Comparison of ENCODE assay signal across 13 cellular contexts in genomic region chr18:51275712-51276473, GRCh38.
DNase-seq lines count a peak whose midpoint lies in the region; ATAC-seq and TF ChIP-seq lines count a peak whose summit lies in the region.
"Had no signal": no experiment of that assay in that cellular context is flagged by ENCODE, and none has a peak within 500 bp of the region (broad histone marks: within the 10 kb centered on the region; RNA-seq: fewer than 3 reads in every experiment).

No MANE protein-coding gene starts in this region.

- no peaks in the 10 kb centered on the region for H3K79me2 ChIP-seq in neural progenitor cell (ENCODE audit: low read depth)

- H4K20me1 ChIP-seq in neural progenitor cell (ENCODE audit: low read depth): no peaks in the 10 kb centered on the region

- no peaks in the 10 kb centered on the region for H3K9me3 ChIP-seq in BE2C
- H3K9me3 ChIP-seq in body of pancreas: no peaks in the 10 kb centered on the region
- no peaks in the 10 kb centered on the region for H3K9me3 ChIP-seq in neural progenitor cell (ENCODE audit: low read depth)

- intact Hi-C loops in body of pancreas (cut with DNase I): no loop called here

- ATAC-seq in body of pancreas: no peak
- ATAC-seq in GM18868 (IDR thresholded peaks at IDR 0.05; ENCODE audit: unreplicated experiment): no peak
- ATAC-seq: activated T-helper 17 cell treated with anti-CD3 and anti-CD28 coated beads, Interleukin-2, amount 50 U/mL, for 72 hours had no signal

- no peak overlapping the region for H3K27ac Mint-ChIP-seq in activated T-cell treated with anti-CD3 and anti-CD28 coated beads, Interleukin-2, amount 50 U/mL, for 24 hours
- H3K27ac Mint-ChIP-seq in neural progenitor cell: no peak overlapping the region
- H3K27ac Mint-ChIP-seq: activated T-helper 17 cell treated with anti-CD3 and anti-CD28 coated beads, Interleukin-2, amount 50 U/mL, for 72 hours had no signal

- H3K36me3 ChIP-seq in BE2C: no peaks in the 10 kb centered on the region
- H3K36me3 ChIP-seq in body of pancreas (replicated peaks in 1 of 2; ENCODE audit: insufficient read depth in 1 of 2, low read depth in 2 of 2): no peaks in the 10 kb centered on the region
- H3K36me3 ChIP-seq in neural progenitor cell: no peaks in the 10 kb centered on the region

- no peaks in the 10 kb centered on the region for H3K27me3 ChIP-seq in BE2C
- H3K27me3 ChIP-seq in body of pancreas: no peaks in the 10 kb centered on the region
- no peaks in the 10 kb centered on the region for H3K27me3 ChIP-seq in neural progenitor cell

- H3K4me3 ChIP-seq in BE2C (ENCODE audit: low read depth, low read length): no peak overlapping the region
- no peak overlapping the region for H3K4me3 ChIP-seq in body of pancreas
- no peak overlapping the region for H3K4me3 ChIP-seq in neural progenitor cell

- H3K4me3 Mint-ChIP-seq in activated T-cell treated with anti-CD3 and anti-CD28 coated beads, Interleukin-2, amount 50 U/mL, for 24 hours: no peak overlapping the region
- no peak overlapping the region for H3K4me3 Mint-ChIP-seq in neural progenitor cell
- H3K4me3 Mint-ChIP-seq: activated T-helper 17 cell treated with anti-CD3 and anti-CD28 coated beads, Interleukin-2, amount 50 U/mL, for 72 hours had no signal

- 55 to 67% methylated on average over 5 to 6 of the region's 6 CpGs for WGBS in body of pancreas, 2 donors

- no peaks in the 10 kb centered on the region for H3F3A ChIP-seq in neural progenitor cell (ENCODE audit: low read depth)

- no peak overlapping the region for H3K27ac ChIP-seq in body of pancreas
- H3K27ac ChIP-seq in neural progenitor cell: no peak overlapping the region

- no peak for TF ChIP-seq POLR2A in body of pancreas (IDR thresholded peaks at IDR 0.05)

- H3K9ac ChIP-seq in neural progenitor cell: no peak overlapping the region

- H3K4me1 Mint-ChIP-seq in activated T-cell treated with anti-CD3 and anti-CD28 coated beads, Interleukin-2, amount 50 U/mL, for 24 hours (ENCODE audit: low read depth): no peaks in the 10 kb centered on the region
- H3K4me1 Mint-ChIP-seq in neural progenitor cell: peaks cover 7% of the 10 kb centered on the region
- H3K4me1 Mint-ChIP-seq: activated T-helper 17 cell treated with anti-CD3 and anti-CD28 coated beads, Interleukin-2, amount 50 U/mL, for 72 hours had no signal

- DNase-seq in BE2C: peak; percentile 39
- peak; percentile 39 for DNase-seq in LHCN-M2 (ENCODE audit: low read depth)
- DNase-seq in body of pancreas: peak in 3 of 4 donors; percentile 6 to 24 (median 22)
- peak; percentile 2 for DNase-seq in kidney tubule cell (ENCODE audit: low spot score)
- no peak for DNase-seq in glomerular visceral epithelial cell (ENCODE audit: extremely low spot score)
- no peak for DNase-seq in activated T-cell treated with anti-CD3 and anti-CD28 coated beads, Interleukin-2, amount 50 U/mL, for 24 hours
- DNase-seq in neural progenitor cell (ENCODE audit: low spot score): no peak
- DNase-seq: activated CD4-positive, alpha-beta T cell treated with anti-CD3 and anti-CD28 coated beads for 48 hours; kidney; MV-4-11; NCI-H748 treated with DMSO at 0.1 percent for 48 hours had no signal

- H3K27me3 Mint-ChIP-seq in activated T-cell treated with anti-CD3 and anti-CD28 coated beads, Interleukin-2, amount 50 U/mL, for 24 hours: peaks cover 3% of the 10 kb centered on the region
- H3K27me3 Mint-ChIP-seq in neural progenitor cell (ENCODE audit: insufficient read depth, low read depth): peaks cover 2% of the 10 kb centered on the region

- H3K9me3 Mint-ChIP-seq in activated T-cell treated with anti-CD3 and anti-CD28 coated beads, Interleukin-2, amount 50 U/mL, for 24 hours: no peaks in the 10 kb centered on the region
- H3K9me3 Mint-ChIP-seq in neural progenitor cell: no peaks in the 10 kb centered on the region
- H3K9me3 Mint-ChIP-seq: activated T-helper 17 cell treated with anti-CD3 and anti-CD28 coated beads, Interleukin-2, amount 50 U/mL, for 72 hours had no signal

- TF ChIP-seq CTCF in BE2C (IDR thresholded peaks at IDR 0.05; ENCODE audit: low read depth, low read length) (no peak), body of pancreas (IDR thresholded peaks at IDR 0.05) (no peak), neural progenitor cell (IDR thresholded peaks at IDR 0.05) (no peak)

- H2AFZ ChIP-seq in neural progenitor cell (replicated peaks): no peak overlapping the region

- no peaks in the 10 kb centered on the region for H3K36me3 Mint-ChIP-seq in activated T-cell treated with anti-CD3 and anti-CD28 coated beads, Interleukin-2, amount 50 U/mL, for 24 hours (ENCODE audit: low read depth)
- no peaks in the 10 kb centered on the region for H3K36me3 Mint-ChIP-seq in neural progenitor cell

- H3K4me1 ChIP-seq in BE2C: no peaks in the 10 kb centered on the region; the same call in 1 of the 2 replicates
- H3K4me1 ChIP-seq in body of pancreas: no peaks in the 10 kb centered on the region
- no peaks in the 10 kb centered on the region for H3K4me1 ChIP-seq in neural progenitor cell

- no peak overlapping the region for H3K4me2 ChIP-seq in neural progenitor cell

Comparison
In these comparisons a context has a peak if more than half of its experiments do, and no peak if none do; other contexts are left out.
1. DNase-seq: peak in BE2C (single experiment), LHCN-M2 (single experiment), body of pancreas (3 of 4) and kidney tubule cell (single experiment); none in glomerular visceral epithelial cell (single experiment), activated T-cell treated with anti-CD3 and anti-CD28 coated beads, Interleukin-2, amount 50 U/mL, for 24 hours (single experiment) and neural progenitor cell (single experiment).